ENCODE assay signal across 1 cellular context in the genomic region with DNA sequence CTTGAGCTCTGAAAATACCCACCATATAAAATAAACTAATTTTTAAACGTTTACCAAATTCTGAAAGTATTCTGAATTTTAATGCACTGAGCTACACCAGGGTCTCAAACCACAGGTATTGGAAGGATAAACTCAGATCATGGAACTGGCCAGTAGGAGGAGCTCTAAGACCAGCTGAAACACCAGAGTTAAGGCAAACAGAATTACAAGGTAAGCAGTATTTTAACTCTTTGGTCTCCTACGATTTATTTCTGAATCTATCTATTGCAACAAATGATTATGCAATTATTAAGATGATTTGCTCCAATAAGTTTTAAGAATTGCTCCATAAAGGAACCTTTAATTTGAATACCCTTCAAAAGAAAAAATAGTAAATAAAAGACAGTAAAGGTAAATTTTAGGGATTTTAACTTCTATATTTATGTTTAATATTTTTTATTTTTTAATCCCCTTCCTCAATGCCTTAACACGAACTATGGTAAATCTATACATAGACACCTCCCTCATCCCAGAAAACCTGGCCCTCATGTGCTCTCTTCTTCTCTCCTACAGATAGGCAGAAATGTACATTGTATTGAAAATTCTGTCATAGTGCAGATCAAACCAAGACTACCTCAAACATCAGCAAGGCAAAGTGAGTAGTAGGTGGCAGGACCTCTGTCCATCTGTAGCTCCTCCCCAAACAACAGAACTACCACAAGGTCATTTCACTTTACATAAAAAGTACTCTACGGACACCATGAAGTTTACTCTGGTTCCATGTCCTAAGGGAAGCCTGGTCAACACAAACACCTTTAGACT.
TF ChIP-seq lines count a peak whose summit lies in the region.

No MANE protein-coding gene starts in this region.

TF ChIP-seq in HCT116, 20 proteins besides CTCF, POLR2A, EP300 and RAD21 (continued from another document):
- TF ChIP-seq, protein P1, sequence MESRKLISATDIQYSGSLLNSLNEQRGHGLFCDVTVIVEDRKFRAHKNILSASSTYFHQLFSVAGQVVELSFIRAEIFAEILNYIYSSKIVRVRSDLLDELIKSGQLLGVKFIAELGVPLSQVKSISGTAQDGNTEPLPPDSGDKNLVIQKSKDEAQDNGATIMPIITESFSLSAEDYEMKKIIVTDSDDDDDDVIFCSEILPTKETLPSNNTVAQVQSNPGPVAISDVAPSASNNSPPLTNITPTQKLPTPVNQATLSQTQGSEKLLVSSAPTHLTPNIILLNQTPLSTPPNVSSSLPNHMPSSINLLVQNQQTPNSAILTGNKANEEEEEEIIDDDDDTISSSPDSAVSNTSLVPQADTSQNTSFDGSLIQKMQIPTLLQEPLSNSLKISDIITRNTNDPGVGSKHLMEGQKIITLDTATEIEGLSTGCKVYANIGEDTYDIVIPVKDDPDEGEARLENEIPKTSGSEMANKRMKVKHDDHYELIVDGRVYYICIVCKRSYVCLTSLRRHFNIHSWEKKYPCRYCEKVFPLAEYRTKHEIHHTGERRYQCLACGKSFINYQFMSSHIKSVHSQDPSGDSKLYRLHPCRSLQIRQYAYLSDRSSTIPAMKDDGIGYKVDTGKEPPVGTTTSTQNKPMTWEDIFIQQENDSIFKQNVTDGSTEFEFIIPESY (IDR thresholded peaks at IDR 0.05; ENCODE audit: extremely low read depth, insufficient replicate concordance, low read length): no peak
- TF ChIP-seq EZH2phosphoT487 (IDR thresholded peaks at IDR 0.05; ENCODE audit: borderline replicate concordance) (no peak), FOSL1 (IDR thresholded peaks at IDR 0.05; ENCODE audit: low read depth) (no peak), POLR2AphosphoS5 (IDR thresholded peaks at IDR 0.05; ENCODE audit: low read depth, low read length) (no peak), ZFX (IDR thresholded peaks at IDR 0.05) (no peak)
- TF ChIP-seq, protein P2, sequence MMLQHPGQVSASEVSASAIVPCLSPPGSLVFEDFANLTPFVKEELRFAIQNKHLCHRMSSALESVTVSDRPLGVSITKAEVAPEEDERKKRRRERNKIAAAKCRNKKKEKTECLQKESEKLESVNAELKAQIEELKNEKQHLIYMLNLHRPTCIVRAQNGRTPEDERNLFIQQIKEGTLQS (IDR thresholded peaks at IDR 0.05): no peak
- TF ChIP-seq, protein P3, sequence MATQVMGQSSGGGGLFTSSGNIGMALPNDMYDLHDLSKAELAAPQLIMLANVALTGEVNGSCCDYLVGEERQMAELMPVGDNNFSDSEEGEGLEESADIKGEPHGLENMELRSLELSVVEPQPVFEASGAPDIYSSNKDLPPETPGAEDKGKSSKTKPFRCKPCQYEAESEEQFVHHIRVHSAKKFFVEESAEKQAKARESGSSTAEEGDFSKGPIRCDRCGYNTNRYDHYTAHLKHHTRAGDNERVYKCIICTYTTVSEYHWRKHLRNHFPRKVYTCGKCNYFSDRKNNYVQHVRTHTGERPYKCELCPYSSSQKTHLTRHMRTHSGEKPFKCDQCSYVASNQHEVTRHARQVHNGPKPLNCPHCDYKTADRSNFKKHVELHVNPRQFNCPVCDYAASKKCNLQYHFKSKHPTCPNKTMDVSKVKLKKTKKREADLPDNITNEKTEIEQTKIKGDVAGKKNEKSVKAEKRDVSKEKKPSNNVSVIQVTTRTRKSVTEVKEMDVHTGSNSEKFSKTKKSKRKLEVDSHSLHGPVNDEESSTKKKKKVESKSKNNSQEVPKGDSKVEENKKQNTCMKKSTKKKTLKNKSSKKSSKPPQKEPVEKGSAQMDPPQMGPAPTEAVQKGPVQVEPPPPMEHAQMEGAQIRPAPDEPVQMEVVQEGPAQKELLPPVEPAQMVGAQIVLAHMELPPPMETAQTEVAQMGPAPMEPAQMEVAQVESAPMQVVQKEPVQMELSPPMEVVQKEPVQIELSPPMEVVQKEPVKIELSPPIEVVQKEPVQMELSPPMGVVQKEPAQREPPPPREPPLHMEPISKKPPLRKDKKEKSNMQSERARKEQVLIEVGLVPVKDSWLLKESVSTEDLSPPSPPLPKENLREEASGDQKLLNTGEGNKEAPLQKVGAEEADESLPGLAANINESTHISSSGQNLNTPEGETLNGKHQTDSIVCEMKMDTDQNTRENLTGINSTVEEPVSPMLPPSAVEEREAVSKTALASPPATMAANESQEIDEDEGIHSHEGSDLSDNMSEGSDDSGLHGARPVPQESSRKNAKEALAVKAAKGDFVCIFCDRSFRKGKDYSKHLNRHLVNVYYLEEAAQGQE (IDR thresholded peaks at IDR 0.05; ENCODE audit: low read depth): no peak
